ENCODE assay signal across 8 cellular contexts in genomic region chr15:78056714-78057269, GRCh38. TPM values are rescaled to one million over a fixed set of nuclear protein-coding genes. Genes with fewer than 3 reads are reported as not detected.
A peak's percentile ranks its signal among the peaks of the same experiment; 100 is the strongest.
DNase-seq lines count a peak whose midpoint lies in the region; ATAC-seq and TF ChIP-seq lines count a peak whose summit lies in the region.

No MANE protein-coding gene starts in this region.

- no peaks in the 10 kb centered on the region for H3K27me3 Mint-ChIP-seq in activated CD8-positive, alpha-beta memory T cell treated with anti-CD3 and anti-CD28 coated beads, Interleukin-2, amount 10 ng/mL, durations not matched to agents 7 days and 5 days

- 61% methylated on average over 2 of the region's 2 CpGs for WGBS in hepatocyte (ENCODE audit: low lambda C conversion rate, missing lambda C conversion rate)
- 15% methylated on average over 2 of the region's 2 CpGs for WGBS in suprapubic skin

- H3K27ac ChIP-seq in hepatocyte: peak overlapping the region; percentile 69
- peak overlapping the region; percentile 76 for H3K27ac ChIP-seq in suprapubic skin

- peak overlapping the region; percentile 75 for H3K27ac Mint-ChIP-seq in activated CD8-positive, alpha-beta memory T cell treated with anti-CD3 and anti-CD28 coated beads, Interleukin-2, amount 10 ng/mL, durations not matched to agents 7 days and 5 days

- no peaks in the 10 kb centered on the region for H3K9me2 ChIP-seq in hepatocyte (replicated peaks; ENCODE audit: insufficient read depth)

- TF ChIP-seq CTCF in hepatocyte (IDR thresholded peaks at IDR 0.05; ENCODE audit: poor library complexity) (no peak), suprapubic skin (IDR thresholded peaks at IDR 0.05) (no peak)

- no peak overlapping the region for H3K4me2 ChIP-seq in hepatocyte

- no peaks in the 10 kb centered on the region for H3K9me3 ChIP-seq in hepatocyte (ENCODE audit: low read depth)
- no peaks in the 10 kb centered on the region for H3K9me3 ChIP-seq in suprapubic skin

- no peaks in the 10 kb centered on the region for H3K9me3 Mint-ChIP-seq in activated CD8-positive, alpha-beta memory T cell treated with anti-CD3 and anti-CD28 coated beads, Interleukin-2, amount 10 ng/mL, durations not matched to agents 7 days and 5 days (ENCODE audit: low read depth)

- H2AFZ ChIP-seq in hepatocyte: no peak overlapping the region

- H3K4me1 ChIP-seq in hepatocyte (ENCODE audit: insufficient read depth) (peaks cover 62% of the 10 kb centered on the region), suprapubic skin (peaks cover 82% of the 10 kb centered on the region)

- DNase-seq in AML-193 (lab: John Stamatoyannopoulos, UW): peak; percentile 51 to 52
- peak; percentile 41 for DNase-seq in activated CD8-positive, alpha-beta memory T cell treated with anti-CD3 and anti-CD28 coated beads, Interleukin-2, amount 10 ng/mL, durations not matched to agents 7 days and 5 days
- DNase-seq in hepatocyte (ENCODE audit: low spot score): no peak
- DNase-seq in suprapubic skin (ENCODE audit: low spot score in 2 of 2): no peak
- no peak for DNase-seq in islet precursor cell

- H3K4me3 ChIP-seq in hepatocyte (no peak overlapping the region), suprapubic skin (no peak overlapping the region)

- peaks cover 84% of the 10 kb centered on the region for H3K4me1 Mint-ChIP-seq in activated CD8-positive, alpha-beta memory T cell treated with anti-CD3 and anti-CD28 coated beads, Interleukin-2, amount 10 ng/mL, durations not matched to agents 7 days and 5 days

- TF ChIP-seq POLR2A in suprapubic skin (IDR thresholded peaks at IDR 0.05): no peak

- H3K27me3 ChIP-seq in hepatocyte: no peaks in the 10 kb centered on the region
- no peaks in the 10 kb centered on the region for H3K27me3 ChIP-seq in suprapubic skin

- CTCF ChIA-PET in activated CD8-positive, alpha-beta memory T cell treated with anti-CD3 and anti-CD28 coated beads, Interleukin-2, amount 10 ng/mL, durations not matched to agents 7 days and 5 days (lab: Charles Lee): interaction anchor here (0.6 to 1.6 kb wide), 8 partner anchors 11 to 98 kb away, joined by 3 to 5 read pairs (median 4); no protein-coding TSS in a partner anchor

- TF ChIP-seq EP300 in suprapubic skin (IDR thresholded peaks at IDR 0.05): no peak

- peaks cover 5% of the 10 kb centered on the region for H4K20me1 ChIP-seq in hepatocyte (ENCODE audit: insufficient read depth, poor library complexity, severe bottlenecking)

- no peaks in the 10 kb centered on the region for H3K36me3 ChIP-seq in hepatocyte (replicated peaks; ENCODE audit: insufficient read depth, low read depth)
- H3K36me3 ChIP-seq in suprapubic skin: peaks cover 7% of the 10 kb centered on the region

- H3K4me3 Mint-ChIP-seq in activated CD8-positive, alpha-beta memory T cell treated with anti-CD3 and anti-CD28 coated beads, Interleukin-2, amount 10 ng/mL, durations not matched to agents 7 days and 5 days: no peak overlapping the region

- ATAC-seq in HG03432 (IDR thresholded peaks at IDR 0.05; ENCODE audit: unreplicated experiment) (peak; percentile 55), HG02884 (IDR thresholded peaks at IDR 0.05; ENCODE audit: unreplicated experiment) (no peak), HG03439 (IDR thresholded peaks at IDR 0.05; ENCODE audit: unreplicated experiment) (no peak)
- peak; percentile 45 for ATAC-seq in activated CD8-positive, alpha-beta memory T cell treated with anti-CD3 and anti-CD28 coated beads, Interleukin-2, amount 10 ng/mL, durations not matched to agents 7 days and 5 days

- H3K79me2 ChIP-seq in hepatocyte: peaks cover 93% of the 10 kb centered on the region

- peaks cover 29% of the 10 kb centered on the region for H3K36me3 Mint-ChIP-seq in activated CD8-positive, alpha-beta memory T cell treated with anti-CD3 and anti-CD28 coated beads, Interleukin-2, amount 10 ng/mL, durations not matched to agents 7 days and 5 days

RNA-seq across cellular contexts. Expression of gene TBC1D2B, which starts 20.7 kb away (rescaled TPM):
- 100 to 1,000 TPM; 118 to 135 TPM for total RNA-seq in activated CD8-positive, alpha-beta memory T cell treated with anti-CD3 and anti-CD28 coated beads, Interleukin-2, amount 10 ng/mL, durations not matched to agents 7 days and 5 days
- total RNA-seq in hepatocyte (33.8 and 38.4 TPM in 2 replicates), suprapubic skin (100 to 1,000 TPM in 1 of 4 donors, 10 to 100 TPM in 3; 27.9 to 126 (median 41.5) TPM)
- polyA plus RNA-seq in hepatocyte: 24.8 and 29.3 TPM in 2 replicates

RNA-seq across cellular contexts. Expression of gene SH2D7, which starts 35.6 kb away (rescaled TPM):
- under 1 TPM; 0.26 to 0.28 TPM for total RNA-seq in activated CD8-positive, alpha-beta memory T cell treated with anti-CD3 and anti-CD28 coated beads, Interleukin-2, amount 10 ng/mL, durations not matched to agents 7 days and 5 days
- total RNA-seq in hepatocyte: not detected in 2 replicates
- polyA plus RNA-seq in hepatocyte: 0.22 TPM in 1 of 2 replicates, not detected in the other
- total RNA-seq in suprapubic skin: not detected

Comparison
In these comparisons a context has a peak if more than half of its experiments do, and no peak if none do; other contexts are left out.
1. DNase-seq: peak in AML-193 (2 of 2) and activated CD8-positive, alpha-beta memory T cell treated with anti-CD3 and anti-CD28 coated beads, Interleukin-2, amount 10 ng/mL, durations not matched to agents 7 days and 5 days (single experiment); none in hepatocyte (single experiment), suprapubic skin (0 of 2) and islet precursor cell (single experiment).
2. ATAC-seq: peak in HG03432 (single experiment) and activated CD8-positive, alpha-beta memory T cell treated with anti-CD3 and anti-CD28 coated beads, Interleukin-2, amount 10 ng/mL, durations not matched to agents 7 days and 5 days (single experiment); none in HG02884 (single experiment) and HG03439 (single experiment).